Comparison of ENCODE assay signal across 8 cellular contexts in the genomic region with DNA sequence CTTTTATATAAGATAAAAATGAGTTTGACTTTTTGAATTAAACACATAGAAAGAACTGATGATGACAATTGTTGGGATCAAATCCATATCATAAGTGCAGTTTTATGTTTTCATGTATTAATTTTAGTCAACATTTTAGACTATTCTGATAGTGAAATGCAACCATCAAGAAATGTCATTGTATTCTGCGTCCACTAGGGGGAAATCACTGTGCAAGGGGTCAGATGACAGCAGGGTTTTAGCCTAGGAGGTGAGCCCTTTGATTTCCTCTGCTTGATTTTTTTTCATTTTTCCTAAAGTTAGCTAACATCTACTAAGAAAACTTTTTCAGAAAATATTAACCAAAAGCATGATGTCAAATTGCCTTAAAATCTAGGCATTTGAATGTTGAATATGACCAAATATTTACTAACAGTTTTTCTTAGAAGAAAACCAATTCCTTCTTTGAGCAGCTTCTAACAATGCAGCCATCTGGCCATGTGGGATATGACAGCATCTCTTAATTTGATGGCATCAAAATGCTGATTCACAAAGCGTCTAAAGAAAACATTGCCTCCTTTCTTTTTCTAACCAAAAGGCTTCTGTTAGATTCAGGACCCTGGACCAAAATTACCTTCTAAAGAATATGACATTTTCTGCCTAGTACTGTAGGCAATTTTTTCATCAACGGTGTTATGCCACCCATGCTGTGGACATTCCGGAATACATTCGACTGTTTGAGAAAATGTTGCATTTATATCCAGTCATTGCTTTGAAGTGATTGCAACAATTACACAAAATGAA.
DNase-seq lines count a peak whose midpoint lies in the region; ATAC-seq and TF ChIP-seq lines count a peak whose summit lies in the region.

No MANE protein-coding gene starts in this region.

- TF ChIP-seq CTCF in AG04449 (IDR thresholded peaks at IDR 0.05; ENCODE audit: insufficient read depth, low read length, missing control alignments) (peak; percentile 13), GM13976 (IDR thresholded peaks at IDR 0.05; ENCODE audit: borderline replicate concordance, control extremely low read depth, extremely low read depth, insufficient read depth, missing control alignments) (peak; percentile 40)

- no peaks in the 10 kb centered on the region for H3K27me3 Mint-ChIP-seq in stimulated activated naive B cell treated with anti-CD40 and anti-IgM and Interleukin-4, amounts not matched to agents 10 μg/mL and 1 μg/mL and 100 μg/mL, for 72 hours

- no peaks in the 10 kb centered on the region for H3K9me3 Mint-ChIP-seq in stimulated activated naive B cell treated with anti-CD40 and anti-IgM and Interleukin-4, amounts not matched to agents 10 μg/mL and 1 μg/mL and 100 μg/mL, for 72 hours

- peak; percentile 88 for ATAC-seq in HG02798 (IDR thresholded peaks at IDR 0.05; ENCODE audit: poor library complexity, unreplicated experiment)
- peak; percentile 49 to 50 for ATAC-seq in stimulated activated naive B cell treated with anti-CD40 and anti-IgM and Interleukin-4, amounts not matched to agents 10 μg/mL and 1 μg/mL and 100 μg/mL, for 72 hours (replicated peaks)
- ATAC-seq in HG02571 (IDR thresholded peaks at IDR 0.05; ENCODE audit: unreplicated experiment): no peak

- no peak overlapping the region for H3K27ac Mint-ChIP-seq in stimulated activated naive B cell treated with anti-CD40 and anti-IgM and Interleukin-4, amounts not matched to agents 10 μg/mL and 1 μg/mL and 100 μg/mL, for 72 hours

- POLR2A ChIA-PET in AG04449 (lab: Yijun Ruan, JAX): no interaction called here

- H3K36me3 Mint-ChIP-seq in stimulated activated naive B cell treated with anti-CD40 and anti-IgM and Interleukin-4, amounts not matched to agents 10 μg/mL and 1 μg/mL and 100 μg/mL, for 72 hours: no peaks in the 10 kb centered on the region

- H3K4me3 Mint-ChIP-seq in stimulated activated naive B cell treated with anti-CD40 and anti-IgM and Interleukin-4, amounts not matched to agents 10 μg/mL and 1 μg/mL and 100 μg/mL, for 72 hours: no peak overlapping the region

- CTCF ChIA-PET in AG04449 (lab: Yijun Ruan, JAX): interaction anchor here (0.7 to 2.5 kb wide), 4 partner anchors 8 to 620 kb away, joined by 3 to 15 read pairs (median 4); no protein-coding TSS in a partner anchor

- in situ Hi-C loops in GM13976 (cut with MboI; ENCODE audit: low sequenced_read_pairs, unreplicated experiment): no loop called here

- DNase-seq in AG04449 (ENCODE audit: low read depth, low spot score) (no peak), GM13976 (ENCODE audit: low spot score) (peak; percentile 23), NCI-H345 treated with DMSO at 0.1 percent for 48 hours (lab: John Stamatoyannopoulos, UW; ENCODE audit: unreplicated experiment) (peak; percentile 8), epidermal melanocyte (ENCODE audit: insufficient read length, low spot score) (peak; percentile 43)
- no peak for DNase-seq in stimulated activated naive B cell treated with anti-CD40 and anti-IgM and Interleukin-4, amounts not matched to agents 10 μg/mL and 1 μg/mL and 100 μg/mL, for 72 hours
- DNase-seq in activated CD4-positive, alpha-beta T cell treated with anti-CD3 and anti-CD28 coated beads, Interleukin-2, amount 50 U/mL, for 4 hours: no peak

- no peak overlapping the region for H3K4me3 ChIP-seq in AG04449 (ENCODE audit: low read depth, low read length)

- no peaks in the 10 kb centered on the region for H3K4me1 Mint-ChIP-seq in stimulated activated naive B cell treated with anti-CD40 and anti-IgM and Interleukin-4, amounts not matched to agents 10 μg/mL and 1 μg/mL and 100 μg/mL, for 72 hours

Comparison
In these comparisons a context has a peak if more than half of its experiments do, and no peak if none do; other contexts are left out.
1. DNase-seq: peak in GM13976 (single experiment), NCI-H345 treated with DMSO at 0.1 percent for 48 hours (single experiment) and epidermal melanocyte (single experiment); none in AG04449 (single experiment), stimulated activated naive B cell treated with anti-CD40 and anti-IgM and Interleukin-4, amounts not matched to agents 10 μg/mL and 1 μg/mL and 100 μg/mL, for 72 hours (single experiment) and activated CD4-positive, alpha-beta T cell treated with anti-CD3 and anti-CD28 coated beads, Interleukin-2, amount 50 U/mL, for 4 hours (0 of 2).